ENCODE assay signal across 17 cellular contexts in genomic region chr1:197541411-197541810, GRCh38.
A peak's percentile ranks its signal among the peaks of the same experiment; 100 is the strongest.
DNase-seq lines count a peak whose midpoint lies in the region; ATAC-seq, FAIRE-seq and TF ChIP-seq lines count a peak whose summit lies in the region.
"Had no signal": no experiment of that assay in that cellular context is flagged by ENCODE, and none has a peak within 500 bp of the region (broad histone marks: within the 10 kb centered on the region; RNA-seq: fewer than 3 reads in every experiment).

No MANE protein-coding gene starts in this region.

- no peaks in the 10 kb centered on the region for H3K27me3 ChIP-seq in HUES48 (ENCODE audit: control insufficient read depth, insufficient read depth, low read length)
- no peaks in the 10 kb centered on the region for H3K27me3 ChIP-seq in H1 (replicated peaks in 1 of 4; ENCODE audit: control insufficient read depth in 3 of 4, extremely low read depth in 1 of 4, insufficient read depth in 3 of 4, low read length in 3 of 4)
- H3K27me3 ChIP-seq in mesendoderm (ENCODE audit: insufficient read depth, low read length, poor library complexity), result no peaks in the 10 kb centered on the region
- no peaks in the 10 kb centered on the region for H3K27me3 ChIP-seq in neuronal stem cell (ENCODE audit: control insufficient read depth in 3 of 3, insufficient read depth in 3 of 3, low read depth in 1 of 3, low read length in 3 of 3)
- H3K27me3 ChIP-seq: BLaER1 treated with 17β-estradiol and CSF1 and Interleukin-3, amounts not matched to agents 10 nM and 100 nM had no signal

- H4K91ac ChIP-seq in H1 (replicated peaks; ENCODE audit: insufficient read length, low read length), result no peak overlapping the region
- H4K91ac ChIP-seq in neuronal stem cell (ENCODE audit: low read depth, low read length, poor library complexity), result no peak overlapping the region

- no peak overlapping the region for H3K14ac ChIP-seq in H1 (ENCODE audit: insufficient read length)
- no peak overlapping the region for H3K14ac ChIP-seq in neuronal stem cell (ENCODE audit: low read length)

- H3K27ac ChIP-seq in HUES48 (ENCODE audit: low read depth, low read length) (peak overlapping the region; percentile 66), H1 (ENCODE audit: low read depth, low read length) (no peak overlapping the region), mesendoderm (ENCODE audit: low read depth, low read length) (no peak overlapping the region), neuronal stem cell (replicated peaks; ENCODE audit: low read length) (no peak overlapping the region)
- H3K27ac ChIP-seq: BLaER1 treated with 17β-estradiol and CSF1 and Interleukin-3, amounts not matched to agents 10 nM and 100 nM; HL-60 had no signal

- H3K9ac ChIP-seq in HUES48 (ENCODE audit: low read depth, low read length) (no peak overlapping the region), H1 (replicated peaks in 1 of 4; ENCODE audit: extremely low read depth in 1 of 4, low read depth in 3 of 4, low read length in 3 of 4) (no peak overlapping the region), mesendoderm (ENCODE audit: low read length) (no peak overlapping the region), neuronal stem cell (ENCODE audit: low read depth, low read length, poor library complexity) (no peak overlapping the region)
- H3K9ac ChIP-seq: BLaER1 treated with 17β-estradiol and CSF1 and Interleukin-3, amounts not matched to agents 10 nM and 100 nM had no signal

- H3K79me2 ChIP-seq in H1 (ENCODE audit: control insufficient read depth in 1 of 2, insufficient read depth in 2 of 2, low read length in 2 of 2), result no peaks in the 10 kb centered on the region
- no peaks in the 10 kb centered on the region for H3K79me2 ChIP-seq in mesendoderm (ENCODE audit: control insufficient read depth, insufficient read depth, low read length)

- H2BK20ac ChIP-seq in H1 (ENCODE audit: low read length), result no peak overlapping the region

- POLR2A ChIA-PET in H1 (lab: Charles Lee; ENCODE audit: partially characterized antibody), result no interaction called here

- H3K18ac ChIP-seq in H1 (ENCODE audit: extremely low read depth, low read length) (no peak overlapping the region), mesendoderm (ENCODE audit: low read length) (no peak overlapping the region), neuronal stem cell (ENCODE audit: low read length) (no peak overlapping the region)

- H3K9me3 ChIP-seq in HUES48 (ENCODE audit: control insufficient read depth, insufficient read depth, low read length) (no peaks in the 10 kb centered on the region), H1 (ENCODE audit: insufficient read depth in 2 of 2, low read depth in 1 of 2, low read length in 1 of 2) (no peaks in the 10 kb centered on the region), neuronal stem cell (replicated peaks in 1 of 2; ENCODE audit: control insufficient read depth in 2 of 2, insufficient read depth in 1 of 2, low read depth in 1 of 2, low read length in 2 of 2) (no peaks in the 10 kb centered on the region)
- H3K9me3 ChIP-seq: HAP-1 had no signal

- DNase-seq in H1 (ENCODE audit: low read depth in 1 of 2, low spot score in 2 of 2) (no peak), mesendoderm (peak; percentile 19), neuronal stem cell (ENCODE audit: low spot score) (peak; percentile 12)
- DNase-seq in NK-92 treated with Interleukin-12 subunit alpha and Interleukin-12 subunit beta, amount 100 ng/mL, for 24 hours (lab: John Stamatoyannopoulos, UW), result no peak
- DNase-seq: Calu3; CD8-positive, alpha-beta T cell; DMS79 treated with DMSO at 0.1 percent for 48 hours; GF-D8; KBM-7 had no signal

- H3K4me3 ChIP-seq in HUES48 (ENCODE audit: low read depth, low read length) (no peak overlapping the region), H1 (ENCODE audit: extremely low read depth in 1 of 4, insufficient read depth in 2 of 4, low read depth in 3 of 4, low read length in 4 of 4) (no peak overlapping the region), mesendoderm (ENCODE audit: low read length) (no peak overlapping the region), neuronal stem cell (ENCODE audit: low read length in 2 of 2) (no peak overlapping the region)
- H3K4me3 ChIP-seq: BLaER1 treated with 17β-estradiol and CSF1 and Interleukin-3, amounts not matched to agents 10 nM and 100 nM; HAP-1 had no signal

- H3K79me1 ChIP-seq in H1 (ENCODE audit: low read depth, low read length) (no peaks in the 10 kb centered on the region), mesendoderm (ENCODE audit: low read length) (no peaks in the 10 kb centered on the region), neuronal stem cell (ENCODE audit: low read depth, low read length) (no peaks in the 10 kb centered on the region)

- H2BK5ac ChIP-seq in H1 (ENCODE audit: low read depth, low read length) (no peak overlapping the region), mesendoderm (ENCODE audit: low read length) (no peak overlapping the region), neuronal stem cell (ENCODE audit: low read length) (no peak overlapping the region)

- H3K56ac ChIP-seq in H1 (replicated peaks; ENCODE audit: insufficient read length, low read depth, low read length) (no peak overlapping the region), mesendoderm (ENCODE audit: low read length) (no peak overlapping the region)

- peak; percentile 60 for FAIRE-seq in H1 (lab: Jason Lieb, UNC)
- FAIRE-seq: GM19239, HepG2 had no signal

- ATAC-seq in GM19467 (IDR thresholded peaks at IDR 0.05; ENCODE audit: unreplicated experiment) (no peak), GM18868 (IDR thresholded peaks at IDR 0.05; ENCODE audit: unreplicated experiment) (no peak)
- ATAC-seq: CD8-positive, alpha-beta T cell; HepG2 had no signal

- no peak for TF ChIP-seq POLR2A in H1 (IDR thresholded peaks at IDR 0.05; ENCODE audit: control extremely low read depth in 1 of 2, low read depth in 2 of 2, low read length in 2 of 2)

- no peak overlapping the region for H2BK12ac ChIP-seq in H1 (ENCODE audit: low read depth, low read length)
- no peak overlapping the region for H2BK12ac ChIP-seq in neuronal stem cell (ENCODE audit: low read length)

- H2BK15ac ChIP-seq in H1 (ENCODE audit: low read length) (no peak overlapping the region), mesendoderm (replicated peaks; ENCODE audit: low read depth) (no peak overlapping the region), neuronal stem cell (ENCODE audit: low read length) (no peak overlapping the region)

- H4K5ac ChIP-seq in H1 (ENCODE audit: insufficient read length, low read depth, low read length) (no peak overlapping the region), mesendoderm (ENCODE audit: low read length) (no peak overlapping the region)

- no peak overlapping the region for H3K4ac ChIP-seq in H1 (replicated peaks; ENCODE audit: insufficient read length, low read depth, low read length)
- no peak overlapping the region for H3K4ac ChIP-seq in mesendoderm (ENCODE audit: low read depth, low read length)
- H3K4ac ChIP-seq in neuronal stem cell (ENCODE audit: low read length), result no peak overlapping the region

- CTCF ChIA-PET in H1 (lab: Charles Lee; ENCODE audit: partially characterized antibody), result interaction anchor here (1.3 to 2.1 kb wide), 4 partner anchors 15 to 383 kb away, joined by 3 to 7 read pairs (median 6); no protein-coding TSS in a partner anchor

- H3K23ac ChIP-seq in H1 (ENCODE audit: insufficient read length) (no peak overlapping the region), mesendoderm (ENCODE audit: low read length) (no peak overlapping the region), neuronal stem cell (ENCODE audit: low read depth, low read length, poor library complexity) (no peak overlapping the region)

- no peaks in the 10 kb centered on the region for H3K36me3 ChIP-seq in HUES48 (ENCODE audit: control insufficient read depth, insufficient read depth, low read length)
- H3K36me3 ChIP-seq in H1 (ENCODE audit: control insufficient read depth in 2 of 4, insufficient read depth in 4 of 4, low read length in 3 of 4), result no peaks in the 10 kb centered on the region
- no peaks in the 10 kb centered on the region for H3K36me3 ChIP-seq in mesendoderm (ENCODE audit: control insufficient read depth, insufficient read depth, low read length)
- H3K36me3 ChIP-seq in neuronal stem cell (replicated peaks in 1 of 2; ENCODE audit: control insufficient read depth in 2 of 2, insufficient read depth in 2 of 2, low read length in 2 of 2), result no peaks in the 10 kb centered on the region
- H3K36me3 ChIP-seq: BLaER1 treated with 17β-estradiol and CSF1 and Interleukin-3, amounts not matched to agents 10 nM and 100 nM; HAP-1 had no signal

- H4K8ac ChIP-seq in H1 (ENCODE audit: extremely low read depth, insufficient read depth, low read length) (no peak overlapping the region), mesendoderm (ENCODE audit: low read depth, low read length) (no peak overlapping the region), neuronal stem cell (ENCODE audit: low read depth, low read length) (no peak overlapping the region)

- H3K4me2 ChIP-seq in H1 (ENCODE audit: insufficient read depth in 1 of 2, low read depth in 2 of 2, low read length in 2 of 2) (0 out of 4 replicates have a peak overlapping the region, but pooled peaks of 1 of the 2 experiments have one; percentile 3), mesendoderm (ENCODE audit: low read length) (no peak overlapping the region), neuronal stem cell (ENCODE audit: insufficient read depth, low read length, poor library complexity, severe bottlenecking) (no peak overlapping the region)
- H3K4me2 ChIP-seq: BLaER1 treated with 17β-estradiol and CSF1 and Interleukin-3, amounts not matched to agents 10 nM and 100 nM had no signal

- TF ChIP-seq CTCF in H1 (IDR thresholded peaks at IDR 0.05; ENCODE audit: control extremely low read depth in 1 of 3, insufficient read depth in 1 of 3, low read depth in 1 of 3, low read length in 3 of 3), result no peak

- H3K4me1 ChIP-seq in HUES48 (ENCODE audit: control insufficient read depth, insufficient read depth, low read length) (peaks cover 16% of the 10 kb centered on the region), H1 (replicated peaks in 1 of 4; ENCODE audit: control insufficient read depth in 3 of 4, insufficient read depth in 4 of 4, low read length in 3 of 4) (peaks cover 0 to 9% (median 0%) of the 10 kb centered on the region in 4 experiments; a peak in 3 of 7 replicates), mesendoderm (ENCODE audit: control insufficient read depth, low read depth, low read length) (no peaks in the 10 kb centered on the region), neuronal stem cell (ENCODE audit: control insufficient read depth in 2 of 2, insufficient read depth in 1 of 2, low read depth in 1 of 2, low read length in 2 of 2) (no peaks in the 10 kb centered on the region)
- H3K4me1 ChIP-seq: BLaER1 treated with 17β-estradiol and CSF1 and Interleukin-3, amounts not matched to agents 10 nM and 100 nM; HAP-1 had no signal

- TF ChIP-seq RAD21 in H1 (IDR thresholded peaks at IDR 0.05 in 1 of 2, conservative IDR thresholded peaks at IDR 0.05 in 1 of 2; ENCODE audit: low read depth in 2 of 2, low read length in 2 of 2), result no peak

- TF ChIP-seq EP300 in H1 (IDR thresholded peaks at IDR 0.05; ENCODE audit: borderline replicate concordance in 1 of 2, low read depth in 2 of 2, low read length in 2 of 2), result no peak

- H4K20me1 ChIP-seq in H1 (replicated peaks in 1 of 2; ENCODE audit: control insufficient read depth in 1 of 2, insufficient read depth in 2 of 2, low read length in 2 of 2), result no peaks in the 10 kb centered on the region
- H4K20me1 ChIP-seq: BLaER1 treated with 17β-estradiol and CSF1 and Interleukin-3, amounts not matched to agents 10 nM and 100 nM had no signal

- H3K23me2 ChIP-seq in H1 (ENCODE audit: low read depth, low read length), result no peaks in the 10 kb centered on the region

- no peak overlapping the region for H2AFZ ChIP-seq in H1 (ENCODE audit: low read length)
- H2AFZ ChIP-seq in neuronal stem cell (ENCODE audit: low read length), result no peak overlapping the region

- H2AK5ac ChIP-seq in H1 (ENCODE audit: low read depth, low read length) (no peak overlapping the region), mesendoderm (ENCODE audit: low read length) (no peak overlapping the region), neuronal stem cell (ENCODE audit: low read depth, low read length) (no peak overlapping the region)

- H2BK120ac ChIP-seq in H1 (replicated peaks; ENCODE audit: low read depth, low read length) (no peak overlapping the region), mesendoderm (ENCODE audit: low read depth, low read length) (no peak overlapping the region), neuronal stem cell (ENCODE audit: low read depth, low read length) (no peak overlapping the region)

Comparison
In these comparisons a context has a peak if more than half of its experiments do, and no peak if none do; other contexts are left out.
1. DNase-seq: peak in mesendoderm (single experiment) and neuronal stem cell (single experiment); none in H1 (0 of 2) and NK-92 treated with Interleukin-12 subunit alpha and Interleukin-12 subunit beta, amount 100 ng/mL, for 24 hours (single experiment).